In the genomic region with DNA sequence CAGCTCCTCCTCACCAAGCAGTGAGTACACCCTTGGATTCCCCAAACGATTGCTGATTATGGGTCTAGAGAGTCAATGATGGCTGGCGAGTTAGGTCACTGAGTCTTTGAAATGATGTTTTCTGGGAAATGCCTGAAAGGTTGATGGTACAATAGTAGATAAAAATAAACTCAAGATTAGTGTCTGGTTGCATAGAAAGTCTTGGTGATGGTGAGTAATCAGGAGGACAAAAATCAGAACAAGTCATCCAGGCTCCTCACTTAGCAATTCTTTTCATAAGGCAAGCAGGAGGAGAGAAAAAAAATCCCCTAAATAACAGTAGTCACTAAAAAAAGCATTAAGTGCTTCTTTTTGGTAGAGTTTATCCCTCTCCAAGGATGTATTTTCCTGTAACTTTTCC, we compare ENCODE assay signal across 24 cellular contexts. TPM values are rescaled to one million over a fixed set of nuclear protein-coding genes. Genes with fewer than 3 reads are reported as not detected.
"Had no signal": no experiment of that assay in that cellular context is flagged by ENCODE, and none has a peak within 500 bp of the region (broad histone marks: within the 10 kb centered on the region; RNA-seq: fewer than 3 reads in every experiment).

No MANE protein-coding gene starts in this region.

- DNase-seq: dorsolateral prefrontal cortex; effector CD4-positive, alpha-beta T cell; foreskin keratinocyte; heart left ventricle; kidney; mucosa of descending colon; naive B cell; right lobe of liver; stimulated activated CD4-positive, alpha-beta T cell treated with anti-CD3 and anti-CD28 coated beads, Interleukin-12 subunit alpha, Interleukin-12 subunit beta, amount 100 ng/mL, for 4 hours; stimulated activated CD4-positive, alpha-beta T cell treated with anti-CD3 and anti-CD28 coated beads, Interleukin-1b, Interleukin-23, amount 100 ng/mL, for 48 hours; stimulated activated CD4-positive, alpha-beta T cell treated with anti-CD3 and anti-CD28 coated beads, Interleukin-4, amount 100 ng/mL, for 1 hour; stimulated activated CD8-positive, alpha-beta memory T cell treated with anti-CD3 and anti-CD28 coated beads, Interleukin-4, amount 100 ng/mL, for 48 hours; stimulated activated naive CD4-positive, alpha-beta T cell; stomach; thyroid gland; trophoblast cell had no signal

- H3K9me3 ChIP-seq: gastroesophageal sphincter, heart left ventricle, mucosa of descending colon, neutrophil, prostate gland, right lobe of liver, stomach, thyroid gland, vagina had no signal

- FAIRE-seq: kidney had no signal

- H3K27me3 ChIP-seq: gastroesophageal sphincter, neutrophil, right lobe of liver, thyroid gland, vagina had no signal

- H3K4me1 ChIP-seq: foreskin keratinocyte, gastroesophageal sphincter, prostate gland, stomach, thyroid gland, vagina had no signal

- H3K27ac ChIP-seq: coronary artery, dorsolateral prefrontal cortex, foreskin keratinocyte, gastroesophageal sphincter, heart left ventricle, hepatocyte, neutrophil, prostate gland, right lobe of liver, stomach, thyroid gland, vagina had no signal

- H3K4me3 ChIP-seq: coronary artery, dorsolateral prefrontal cortex, gastroesophageal sphincter, heart left ventricle, hepatocyte, lung, mucosa of descending colon, prostate gland, right lobe of liver, smooth muscle cell, stomach, thyroid gland, vagina had no signal

- H2AFZ ChIP-seq: hepatocyte had no signal

- H3K4me2 ChIP-seq: hepatocyte, smooth muscle cell had no signal

- H3K36me3 ChIP-seq: gastroesophageal sphincter, heart left ventricle, neutrophil, prostate gland, right lobe of liver, stomach, thyroid gland, vagina had no signal

- H3K79me2 ChIP-seq: hepatocyte had no signal

RNA-seq across cellular contexts. Expression of a gene that starts 22.7 kb away (rescaled TPM):
- total RNA-seq: foreskin keratinocyte had no signal
- polyA plus RNA-seq: foreskin keratinocyte had no signal
